In genomic region chr14:74217672-74218448, GRCh38 we compare ENCODE assay signal across 8 cellular contexts. TPM values are rescaled to one million over a fixed set of nuclear protein-coding genes. Genes with fewer than 3 reads are reported as not detected.
A peak's percentile ranks its signal among the peaks of the same experiment; 100 is the strongest.
DNase-seq lines count a peak whose midpoint lies in the region; ATAC-seq, FAIRE-seq and TF ChIP-seq lines count a peak whose summit lies in the region.
"Had no signal": no experiment of that assay in that cellular context is flagged by ENCODE, and none has a peak within 500 bp of the region (broad histone marks: within the 10 kb centered on the region; RNA-seq: fewer than 3 reads in every experiment).

No MANE protein-coding gene starts in this region.

- no peaks in the 10 kb centered on the region for H3F3A ChIP-seq in MM.1S (ENCODE audit: insufficient read depth, low read length)

- in situ Hi-C loops in gastrocnemius medialis (cut with MboI; ENCODE audit: low sequenced_read_pairs in 4 of 4), result no loop called here

- no peak overlapping the region for H3K9ac ChIP-seq in MM.1S (ENCODE audit: low read length)

- FAIRE-seq in GM12892 (lab: Jason Lieb, UNC), result peak; percentile 72

- TF ChIP-seq POLR2A in GM12892 (IDR thresholded peaks at IDR 0.05; ENCODE audit: low read depth, low read length), result no peak
- TF ChIP-seq POLR2A in gastrocnemius medialis (IDR thresholded peaks at IDR 0.05), result no peak

- H3K9me3 ChIP-seq in MM.1S (replicated peaks; ENCODE audit: insufficient read depth, low read length), result no peaks in the 10 kb centered on the region
- no peaks in the 10 kb centered on the region for H3K9me3 ChIP-seq in right atrium auricular region
- H3K9me3 ChIP-seq in gastrocnemius medialis, result no peaks in the 10 kb centered on the region

- DNase-seq in GM12892 (ENCODE audit: insufficient read length) (peak; percentile 95), MM.1S (peak; percentile 54), SW480 (ENCODE audit: low spot score) (peak; percentile 59), right atrium auricular region (ENCODE audit: low spot score) (no peak), gastrocnemius medialis (peak; percentile 6 to 42)
- peak; percentile 58 for DNase-seq in activated naive CD8-positive, alpha-beta T cell treated with anti-CD3 and anti-CD28 coated beads, Interleukin-2, amount 50 U/mL, for 16 hours (ENCODE audit: low read depth, low spot score)

- H2AFZ ChIP-seq in MM.1S (ENCODE audit: low read length), result peak overlapping the region; percentile 74; the same call in 1 of the 2 replicates

- no peaks in the 10 kb centered on the region for H3K9me2 ChIP-seq in MM.1S (replicated peaks; ENCODE audit: insufficient read depth, low read length)

- H3K36me3 ChIP-seq in MM.1S (replicated peaks; ENCODE audit: insufficient read depth, low read length), result no peaks in the 10 kb centered on the region
- H3K36me3 ChIP-seq in right atrium auricular region, result no peaks in the 10 kb centered on the region
- H3K36me3 ChIP-seq in gastrocnemius medialis, result no peaks in the 10 kb centered on the region

- TF ChIP-seq CTCF in MM.1S (IDR thresholded peaks at IDR 0.05; ENCODE audit: low read length) (peak; percentile 69), right atrium auricular region (IDR thresholded peaks at IDR 0.05) (peak; percentile 91), gastrocnemius medialis (IDR thresholded peaks at IDR 0.05 in 4 of 5, conservative IDR thresholded peaks at IDR 0.05 in 1 of 5) (peak; percentile 63 to 90 (median 78))

- intact Hi-C loops in gastrocnemius medialis (cut with DNase I; ENCODE audit: low total_unique reads), result loop anchor here (5.0 kb wide), 1 partner anchor 34 kb away; no protein-coding TSS in a partner anchor

- no peaks in the 10 kb centered on the region for H4K20me1 ChIP-seq in MM.1S (ENCODE audit: insufficient read depth, low read length)

- H3K4me2 ChIP-seq in MM.1S (ENCODE audit: low read depth, low read length), result peak overlapping the region; percentile 79

- ATAC-seq in gastrocnemius medialis, result peak; percentile 56 to 92
- ATAC-seq in GM21360 (IDR thresholded peaks at IDR 0.05; ENCODE audit: unreplicated experiment), result no peak

- no peaks in the 10 kb centered on the region for H3K79me2 ChIP-seq in MM.1S (ENCODE audit: low read length)

- H3K4me3 ChIP-seq in MM.1S (ENCODE audit: low read length) (peak overlapping the region; percentile 36; the same call in 1 of the 2 replicates), right atrium auricular region (peak overlapping the region in 1 of 2 donors; percentile 21), gastrocnemius medialis (peak overlapping the region in 3 of 4 donors; percentile 9 to 39 (median 35))

- H3K4me1 ChIP-seq in MM.1S (ENCODE audit: low read length) (no peaks in the 10 kb centered on the region), right atrium auricular region (peaks cover 0 to 12% of the 10 kb centered on the region in 2 donors), gastrocnemius medialis (peaks cover 0 to 5% of the 10 kb centered on the region in 2 donors)

- no peak overlapping the region for H3K27ac ChIP-seq in MM.1S (ENCODE audit: low read length)
- H3K27ac ChIP-seq in right atrium auricular region, result no peak overlapping the region
- no peak overlapping the region for H3K27ac ChIP-seq in gastrocnemius medialis

- H3K27me3 ChIP-seq in MM.1S (replicated peaks; ENCODE audit: insufficient read depth, low read length) (no peaks in the 10 kb centered on the region), right atrium auricular region (no peaks in the 10 kb centered on the region), gastrocnemius medialis (peaks cover 0 to 10% (median 9%) of the 10 kb centered on the region in 3 donors)

RNA-seq across cellular contexts. Expression of gene VSX2, which starts 21.4 kb away (rescaled TPM):
- 0.08 TPM for polyA plus RNA-seq in GM12892 (2012; ENCODE audit: missing spikeins)
- total RNA-seq in right atrium auricular region (not detected), gastrocnemius medialis (not detected)
- total RNA-seq: subcutaneous adipose tissue had no signal
